ENCODE assay signal across 8 cellular contexts in the genomic region with DNA sequence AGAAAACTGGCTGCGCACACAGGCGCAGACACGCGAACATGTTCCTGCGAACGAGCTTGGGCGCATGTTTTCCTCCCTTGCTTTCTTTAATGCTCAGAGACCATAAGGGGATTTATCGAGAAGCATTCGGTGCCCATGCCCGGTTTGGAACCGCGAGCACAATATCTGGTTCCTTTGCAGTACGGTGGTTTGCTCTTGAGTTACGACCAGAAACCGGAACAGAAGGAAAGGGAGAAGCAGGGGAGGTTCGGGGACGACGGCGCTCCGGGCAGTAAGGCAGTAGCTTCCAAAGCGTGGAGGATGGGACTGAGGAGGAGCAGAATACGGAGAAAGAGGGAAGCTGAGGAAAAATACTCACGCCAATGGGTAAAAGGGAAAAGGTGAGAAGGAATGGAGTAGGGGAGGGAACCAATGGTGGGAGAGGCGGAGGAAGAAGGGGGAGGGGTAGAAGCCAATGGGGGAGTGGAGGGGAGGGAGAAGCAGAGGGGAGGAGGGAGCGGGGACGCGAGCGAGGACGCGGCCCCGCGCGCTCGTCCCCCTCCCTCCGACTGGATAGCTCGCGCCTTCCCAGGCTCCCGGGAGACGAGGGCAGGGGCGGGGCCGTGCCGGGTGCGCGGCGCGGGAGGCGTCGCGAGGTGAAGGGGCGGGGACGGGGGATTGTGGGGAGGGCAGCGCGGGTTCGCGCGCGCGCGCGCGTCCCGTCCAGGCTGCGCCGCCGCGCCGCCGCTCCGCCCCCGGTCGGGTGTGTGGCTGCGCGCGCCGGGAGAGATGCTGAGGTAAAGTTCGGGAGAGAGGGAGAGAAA. TPM values are rescaled to one million over a fixed set of nuclear protein-coding genes. Genes with fewer than 3 reads are reported as not detected.
DNase-seq lines count a peak whose midpoint lies in the region; ATAC-seq lines count a peak whose summit lies in the region.

No MANE protein-coding gene starts in this region.

- H3K9ac ChIP-seq in BLaER1 (peak overlapping the region; percentile 95), endocrine pancreas (ENCODE audit: control insufficient read depth, insufficient read depth, low read length) (peak overlapping the region; percentile 98)

- H3K4me2 ChIP-seq in BLaER1: peak overlapping the region; percentile 88

- H3K27ac ChIP-seq in BLaER1: peak overlapping the region; percentile 94

- H3K36me3 ChIP-seq in BLaER1 (no peaks in the 10 kb centered on the region), endocrine pancreas (ENCODE audit: control insufficient read depth, insufficient read depth, low read length) (no peaks in the 10 kb centered on the region)

- H3K4me3 ChIP-seq in BLaER1: peak overlapping the region; percentile 97
- H3K4me3 ChIP-seq in endocrine pancreas (ENCODE audit: control insufficient read depth, insufficient read depth, low read length): peak overlapping the region; percentile 96

- H3K4me1 ChIP-seq in BLaER1 (peaks cover 35% of the 10 kb centered on the region), endocrine pancreas (ENCODE audit: control insufficient read depth, insufficient read depth, low read length) (peaks cover 26% of the 10 kb centered on the region)

- DNase-seq in NCI-H748 (lab: John Stamatoyannopoulos, UW; ENCODE audit: unreplicated experiment) (peak; percentile 97), mesenteric fat pad (ENCODE audit: low spot score) (peak; percentile 98)
- peak; percentile 55 to 70 (median 66) for DNase-seq in activated CD8-positive, alpha-beta memory T cell treated with anti-CD3 and anti-CD28 coated beads for 48 hours (ENCODE audit: low read depth in 2 of 3, low spot score in 2 of 3)
- DNase-seq in stimulated activated CD8-positive, alpha-beta memory T cell treated with anti-CD3 and anti-CD28 coated beads, Interleukin-12 subunit alpha, Interleukin-12 subunit beta, amount 100 ng/mL, for 4 hours (ENCODE audit: low read depth): peak; percentile 70

- peaks cover 35% of the 10 kb centered on the region for H4K20me1 ChIP-seq in BLaER1

- H3K27me3 ChIP-seq in BLaER1 (no peaks in the 10 kb centered on the region), endocrine pancreas (ENCODE audit: control insufficient read depth, insufficient read depth, low read length) (no peaks in the 10 kb centered on the region)

- ATAC-seq in GM19328 (IDR thresholded peaks at IDR 0.05; ENCODE audit: unreplicated experiment): peak; percentile 48
- ATAC-seq in HG03520 (IDR thresholded peaks at IDR 0.05; ENCODE audit: unreplicated experiment): peak; percentile 41

- no peaks in the 10 kb centered on the region for H3K9me3 ChIP-seq in BLaER1
- H3K9me3 ChIP-seq in endocrine pancreas (ENCODE audit: control insufficient read depth, low read length): no peaks in the 10 kb centered on the region

RNA-seq across cellular contexts. Expression of a gene that starts 0.6 kb away (rescaled TPM):
- 103 TPM for total RNA-seq in mesenteric fat pad

Comparison
In these comparisons a context has a peak if more than half of its experiments do, and no peak if none do; other contexts are left out.
1. Peak in every context shown above with its lines: DNase-seq, ATAC-seq, H3K4me3 ChIP-seq and H3K27ac ChIP-seq.